Comparison of ENCODE assay signal across 8 cellular contexts in genomic region chr14:60163741-60164140, GRCh38. TPM values are rescaled to one million over a fixed set of nuclear protein-coding genes. Genes with fewer than 3 reads are reported as not detected.
DNase-seq lines count a peak whose midpoint lies in the region; ATAC-seq and TF ChIP-seq lines count a peak whose summit lies in the region.

No MANE protein-coding gene starts in this region.

- H4K20me1 ChIP-seq in SU-DHL-6 (ENCODE audit: low read depth, low read length): no peaks in the 10 kb centered on the region

- no peak overlapping the region for H3K18ac ChIP-seq in trophoblast cell (ENCODE audit: low read length)

- DNase-seq in right atrium auricular region (ENCODE audit: low spot score) (no peak), left cardiac atrium (no peak), upper lobe of right lung (no peak), trophoblast cell (no peak), COLO829 (ENCODE audit: low spot score) (no peak)

- no CpG with 5 or more reads among the region's 7 CpGs for WGBS in trophoblast cell (ENCODE audit: extremely low coverage, insufficient coverage, insufficient read length)

- ATAC-seq in left cardiac atrium: no peak
- ATAC-seq in upper lobe of right lung: no peak
- no peak for ATAC-seq in GM19395 (IDR thresholded peaks at IDR 0.05; ENCODE audit: unreplicated experiment)

- peaks cover 0 to 27% of the 10 kb centered on the region in 2 donors for H3K4me1 ChIP-seq in right atrium auricular region
- peaks cover 34% of the 10 kb centered on the region for H3K4me1 ChIP-seq in upper lobe of right lung
- H3K4me1 ChIP-seq in trophoblast cell (ENCODE audit: control insufficient read depth in 1 of 2, insufficient read depth in 2 of 2, low read length in 2 of 2): peaks cover 0 to 2% of the 10 kb centered on the region in 2 experiments

- H4K12ac ChIP-seq in trophoblast cell (ENCODE audit: low read depth, low read length): no peak overlapping the region

- no peak overlapping the region for H3K23ac ChIP-seq in trophoblast cell (ENCODE audit: low read length)

- peak overlapping the region in 1 of 2 donors; percentile 66 for H3K4me3 ChIP-seq in right atrium auricular region
- H3K4me3 ChIP-seq in SU-DHL-6 (ENCODE audit: insufficient read depth, low read length, poor library complexity, severe bottlenecking): peak overlapping the region; percentile 67
- H3K4me3 ChIP-seq in iPS-18c (ENCODE audit: insufficient read depth, low read depth, low read length): peak overlapping the region; percentile 83; the same call in 1 of the 2 replicates
- peak overlapping the region; percentile 95 for H3K4me3 ChIP-seq in upper lobe of right lung
- no peak overlapping the region for H3K4me3 ChIP-seq in trophoblast cell (ENCODE audit: low read depth, low read length)

- H2AFZ ChIP-seq in SU-DHL-6 (ENCODE audit: low read depth, low read length, severe bottlenecking) (peak overlapping the region; percentile 95), trophoblast cell (ENCODE audit: insufficient read depth, low read length, poor library complexity) (no peak overlapping the region)

- H2AK5ac ChIP-seq in trophoblast cell (ENCODE audit: low read length): no peak overlapping the region

- H3K4me2 ChIP-seq in SU-DHL-6 (ENCODE audit: low read depth, low read length, poor library complexity, severe bottlenecking): peak overlapping the region; percentile 92
- H3K4me2 ChIP-seq in trophoblast cell (ENCODE audit: low read length): no peak overlapping the region

- H3K79me2 ChIP-seq in SU-DHL-6 (ENCODE audit: insufficient read depth, low read length): peaks cover 20% of the 10 kb centered on the region
- H3K79me2 ChIP-seq in trophoblast cell (ENCODE audit: control insufficient read depth, insufficient read depth, low read length, poor library complexity): peaks cover 8% of the 10 kb centered on the region

- H3K36me3 ChIP-seq in right atrium auricular region: no peaks in the 10 kb centered on the region
- H3K36me3 ChIP-seq in SU-DHL-6 (ENCODE audit: low read length): no peaks in the 10 kb centered on the region
- no peaks in the 10 kb centered on the region for H3K36me3 ChIP-seq in upper lobe of right lung
- H3K36me3 ChIP-seq in trophoblast cell (ENCODE audit: control insufficient read depth in 1 of 2, insufficient read depth in 2 of 2, low read length in 2 of 2): peaks cover 0 to 7% of the 10 kb centered on the region in 2 experiments

- no peak overlapping the region for H4K91ac ChIP-seq in trophoblast cell (ENCODE audit: low read depth, low read length)

- no peak overlapping the region for H2BK120ac ChIP-seq in trophoblast cell (ENCODE audit: insufficient read depth, low read length, poor library complexity)

- no peak for TF ChIP-seq CTCF in right atrium auricular region (IDR thresholded peaks at IDR 0.05)
- TF ChIP-seq CTCF in SU-DHL-6 (IDR thresholded peaks at IDR 0.05; ENCODE audit: insufficient read depth, low read length, poor library complexity, severe bottlenecking): no peak
- no peak for TF ChIP-seq CTCF in upper lobe of right lung (IDR thresholded peaks at IDR 0.05)

- H3K27me3 ChIP-seq in right atrium auricular region (no peaks in the 10 kb centered on the region), SU-DHL-6 (ENCODE audit: low read length) (no peaks in the 10 kb centered on the region), upper lobe of right lung (no peaks in the 10 kb centered on the region), trophoblast cell (ENCODE audit: insufficient read depth, low read length) (no peaks in the 10 kb centered on the region)

- no peak overlapping the region for H3K14ac ChIP-seq in trophoblast cell (ENCODE audit: low read length)

- H3K27ac ChIP-seq in right atrium auricular region (peak overlapping the region; percentile 92 to 96), SU-DHL-6 (ENCODE audit: low read depth, low read length) (peak overlapping the region; percentile 66; the same call in 1 of the 2 replicates), upper lobe of right lung (no peak overlapping the region), trophoblast cell (ENCODE audit: low read depth, low read length) (no peak overlapping the region)

- H3K9ac ChIP-seq in SU-DHL-6 (ENCODE audit: low read length) (peak overlapping the region; percentile 86), trophoblast cell (ENCODE audit: low read length) (no peak overlapping the region)

- H3K9me3 ChIP-seq in right atrium auricular region: no peaks in the 10 kb centered on the region
- H3K9me3 ChIP-seq in SU-DHL-6 (ENCODE audit: insufficient read depth, low read length): no peaks in the 10 kb centered on the region
- no peaks in the 10 kb centered on the region for H3K9me3 ChIP-seq in iPS-18c (ENCODE audit: control insufficient read depth, insufficient read depth, low read length)
- H3K9me3 ChIP-seq in upper lobe of right lung: no peaks in the 10 kb centered on the region
- no peaks in the 10 kb centered on the region for H3K9me3 ChIP-seq in trophoblast cell (ENCODE audit: insufficient read depth, low read depth, low read length)

- H2BK5ac ChIP-seq in trophoblast cell (ENCODE audit: low read depth, low read length, poor library complexity): no peak overlapping the region

- H3K79me1 ChIP-seq in trophoblast cell (ENCODE audit: low read length): peaks cover 6% of the 10 kb centered on the region

- H2BK12ac ChIP-seq in trophoblast cell (ENCODE audit: low read length): no peak overlapping the region

- H3K4ac ChIP-seq in trophoblast cell (ENCODE audit: low read depth, low read length): no peak overlapping the region

- no peak overlapping the region for H4K8ac ChIP-seq in trophoblast cell (ENCODE audit: low read depth, low read length)

- H3K9me2 ChIP-seq in SU-DHL-6 (replicated peaks; ENCODE audit: insufficient read depth, low read length): no peaks in the 10 kb centered on the region

- intact Hi-C loops in left cardiac atrium (cut with DNase I): loop anchor here in 1 of 2 donors (2.0 kb wide), 1 partner anchor 73 kb away; the partner anchor contains the start of gene PCNX4
- intact Hi-C loops in upper lobe of right lung (cut with DNase I): loop anchor here (10.0 kb wide), 1 partner anchor 69 kb away; the partner anchor contains the start of gene PCNX4

- H3F3A ChIP-seq in SU-DHL-6 (ENCODE audit: insufficient read depth): peaks cover 7% of the 10 kb centered on the region

RNA-seq across cellular contexts. Expression of gene DHRS7, which starts 1.5 kb away (rescaled TPM):
- total RNA-seq in right atrium auricular region (10 to 100 TPM; 57.6 to 71.8 TPM), left cardiac atrium (10 to 100 TPM; 50.0 to 54.4 TPM), upper lobe of right lung (69.3 TPM)
- polyA plus RNA-seq in trophoblast cell (2013): 37.3 and 38.0 TPM in 2 replicates

Comparison
In these comparisons a context has a peak if more than half of its experiments do, and no peak if none do; other contexts are left out.
1. H3K27ac ChIP-seq: peak in right atrium auricular region (2 of 2) and SU-DHL-6 (single experiment); none in upper lobe of right lung (single experiment) and trophoblast cell (single experiment).